In genomic region chr3:13243571-13243970, GRCh38 we compare ENCODE assay signal across 25 cellular contexts.
"Had no signal": no experiment of that assay in that cellular context is flagged by ENCODE, and none has a peak within 500 bp of the region (broad histone marks: within the 10 kb centered on the region; RNA-seq: fewer than 3 reads in every experiment).

No MANE protein-coding gene starts in this region.

- H3K36me3 ChIP-seq: esophagus squamous epithelium, heart right ventricle, stomach, tibial artery had no signal

- DNase-seq: activated CD4-positive, alpha-beta T cell treated with anti-CD3 and anti-CD28 coated beads for 4 hours; activated CD4-positive, alpha-beta T cell treated with anti-CD3 and anti-CD28 coated beads, Interleukin-2, amount 50 U/mL, for 4 hours; activated effector memory CD4-positive, alpha-beta T cell treated with Interleukin-2 at 50 U/mL for 16 hours; activated naive CD4-positive, alpha-beta T cell treated with Interleukin-2 at 50 U/mL for 16 hours; activated T-cell treated with anti-CD3 and anti-CD28 coated beads for 4 hours; activated T-cell treated with anti-CD3 and anti-CD28 coated beads, Interleukin-2, amount 50 U/mL, for 72 hours; anterior cingulate cortex; dermis blood vessel endothelial cell; effector CD4-positive, alpha-beta T cell; esophagus squamous epithelium; foreskin melanocyte; heart right ventricle; midbrain; naive thymus-derived CD4-positive, alpha-beta T cell; stimulated activated CD4-positive, alpha-beta T cell treated with anti-CD3 and anti-CD28 coated beads, Interleukin-1b, Interleukin-23, amount 100 ng/mL, for 48 hours; stimulated activated CD4-positive, alpha-beta T cell treated with anti-CD3 and anti-CD28 coated beads, Interleukin-4, amount 100 ng/mL, for 4 hours; stimulated activated CD8-positive, alpha-beta memory T cell treated with anti-CD3 and anti-CD28 coated beads, Interleukin-4, amount 100 ng/mL, for 48 hours; stomach; tibial artery had no signal

- H3K27me3 ChIP-seq: heart right ventricle, stomach had no signal

- H3K9me3 ChIP-seq: esophagus squamous epithelium, heart right ventricle, stomach, tibial artery had no signal

- FAIRE-seq: bronchial epithelial cell, colon, endometrium had no signal

- H3K4me2 ChIP-seq: smooth muscle cell had no signal

- H3K27ac ChIP-seq: epithelial cell of prostate, esophagus squamous epithelium, heart right ventricle, stomach, tibial artery had no signal

- H3K4me1 ChIP-seq: heart right ventricle, stomach, tibial artery had no signal

- ATAC-seq: activated T-cell treated with anti-CD3 and anti-CD28 coated beads, Interleukin-2, amount 50 U/mL, for 72 hours; naive thymus-derived CD4-positive, alpha-beta T cell; stimulated activated memory B cell treated with anti-CD40 and anti-IgM and Interleukin-4, amounts not matched to agents 10 μg/mL and 1 μg/mL and 100 μg/mL, for 72 hours had no signal

- H3K4me3 ChIP-seq: esophagus squamous epithelium, heart right ventricle, smooth muscle cell, stomach, tibial artery had no signal
